8 cellular contexts compared by ENCODE assay signal in genomic region chr22:31272522-31273446, GRCh38. TPM values are rescaled to one million over a fixed set of nuclear protein-coding genes. Genes with fewer than 3 reads are reported as not detected.
DNase-seq lines count a peak whose midpoint lies in the region; ATAC-seq and TF ChIP-seq lines count a peak whose summit lies in the region.

No MANE protein-coding gene starts in this region.

- intact Hi-C loops in lower lobe of right lung (cut with DNase I), result no loop called here

- H3K4me3 ChIP-seq in lower lobe of right lung (no peak overlapping the region), tibial nerve (no peak overlapping the region)

- H3K27me3 ChIP-seq in lower lobe of right lung (ENCODE audit: low read depth) (no peaks in the 10 kb centered on the region), tibial nerve (no peaks in the 10 kb centered on the region)

- H3K9me3 ChIP-seq in lower lobe of right lung, result no peaks in the 10 kb centered on the region
- H3K9me3 ChIP-seq in tibial nerve, result no peaks in the 10 kb centered on the region

- H3K27ac ChIP-seq in lower lobe of right lung (no peak overlapping the region), tibial nerve (peak overlapping the region in 3 of 4 donors; percentile 19 to 63 (median 30))

- peak; percentile 69 to 71 for ATAC-seq in activated CD4-positive, CD25-positive, alpha-beta regulatory T cell treated with anti-CD3 and anti-CD28 coated beads, Interleukin-2, amount 50 U/mL, for 24 hours
- ATAC-seq in lower lobe of right lung (peak; percentile 76 to 78), GM21367 (IDR thresholded peaks at IDR 0.05; ENCODE audit: unreplicated experiment) (no peak)

- TF ChIP-seq POLR2A in tibial nerve (IDR thresholded peaks at IDR 0.05), result no peak

- peak in 1 of 2 donors; percentile 41 for TF ChIP-seq EP300 in tibial nerve (IDR thresholded peaks at IDR 0.05)

- DNase-seq in activated CD8-positive, alpha-beta memory T cell treated with anti-CD3 and anti-CD28 coated beads, Interleukin-2, amount 50 U/mL, for 4 hours, result peak; percentile 61
- DNase-seq in activated CD8-positive, alpha-beta memory T cell treated with anti-CD3 and anti-CD28 coated beads for 24 hours, result no peak
- DNase-seq in NCI-H1105 treated with DMSO at 0.1 percent for 48 hours (lab: John Stamatoyannopoulos, UW) (peak; percentile 22), ecto neural progenitor cell (ENCODE audit: low spot score) (peak; percentile 72), lower lobe of right lung (no peak), tibial nerve (ENCODE audit: low spot score in 2 of 2) (peak in 1 of 2 donors; percentile 78)

- 67 to 73% methylated on average over 15 of the region's 15 CpGs for WGBS in tibial nerve, 2 donors

- TF ChIP-seq CTCF in lower lobe of right lung (IDR thresholded peaks at IDR 0.05) (peak; percentile 75), tibial nerve (IDR thresholded peaks at IDR 0.05) (peak; percentile 60 to 82 (median 71))

- H3K4me1 ChIP-seq in lower lobe of right lung (peaks cover 21% of the 10 kb centered on the region), tibial nerve (peaks cover 0 to 6% (median 0%) of the 10 kb centered on the region in 4 donors)

- peaks cover 85% of the 10 kb centered on the region for H3K36me3 ChIP-seq in lower lobe of right lung
- peaks cover 0 to 83% (median 6%) of the 10 kb centered on the region in 3 donors for H3K36me3 ChIP-seq in tibial nerve

RNA-seq across cellular contexts. Expression of gene PIK3IP1, which starts 19.5 kb away (rescaled TPM):
- total RNA-seq in lower lobe of right lung, result 54.9 TPM
- total RNA-seq in tibial nerve, result 100 to 1,000 TPM in 1 of 4 donors, 10 to 100 TPM in 3; 54.8 to 106 (median 80.5) TPM

Comparison
In these comparisons a context has a peak if more than half of its experiments do, and no peak if none do; other contexts are left out.
1. DNase-seq: peak in activated CD8-positive, alpha-beta memory T cell treated with anti-CD3 and anti-CD28 coated beads, Interleukin-2, amount 50 U/mL, for 4 hours (single experiment), NCI-H1105 treated with DMSO at 0.1 percent for 48 hours (single experiment) and ecto neural progenitor cell (single experiment); none in activated CD8-positive, alpha-beta memory T cell treated with anti-CD3 and anti-CD28 coated beads for 24 hours (single experiment) and lower lobe of right lung (single experiment).